In genomic region chr10:93039721-93040120, GRCh38 we compare ENCODE assay signal across 9 cellular contexts. TPM values are rescaled to one million over a fixed set of nuclear protein-coding genes. Genes with fewer than 3 reads are reported as not detected.
DNase-seq lines count a peak whose midpoint lies in the region; ATAC-seq, FAIRE-seq and TF ChIP-seq lines count a peak whose summit lies in the region.
"Had no signal": no experiment of that assay in that cellular context is flagged by ENCODE, and none has a peak within 500 bp of the region (broad histone marks: within the 10 kb centered on the region; RNA-seq: fewer than 3 reads in every experiment).

No MANE protein-coding gene starts in this region.

- 10 to 19% (median 15%) methylated on average over 3 of the region's 3 CpGs for WGBS in spleen, 5 donors
- WGBS in pancreas, 2 donors, result 70% methylated on average over 3 of the region's 3 CpGs

- intact Hi-C loops in left colon (cut with DNase I, micrococcal nuclease) (no loop called here), spleen (cut with DNase I; ENCODE audit: low total_unique reads) (no loop called here), pancreas (cut with DNase I) (no loop called here)

- TF ChIP-seq CTCF in DND-41 (IDR thresholded peaks at IDR 0.05; ENCODE audit: borderline replicate concordance, extremely low read depth, low read length, poor library complexity, severe bottlenecking) (peak; percentile 50), spleen (IDR thresholded peaks at IDR 0.05 in 8 of 11, conservative IDR thresholded peaks at IDR 0.05 in 3 of 11) (peak in 3 of 11 experiments; percentile 13 to 20 (median 19)), pancreas (IDR thresholded peaks at IDR 0.05) (no peak)

- H3K36me3 ChIP-seq in DND-41 (ENCODE audit: insufficient read depth, low read length) (no peaks in the 10 kb centered on the region), spleen (peaks cover 0 to 19% (median 0%) of the 10 kb centered on the region in 6 donors), pancreas (no peaks in the 10 kb centered on the region)

- no peak overlapping the region for H3K9ac ChIP-seq in DND-41 (ENCODE audit: low read depth, low read length)

- ATAC-seq in DND-41 (ENCODE audit: insufficient read depth, low read depth) (peak; percentile 33; the same call in 1 of the 3 replicates), left colon (peak; percentile 87), pancreas (no peak), GM18519 (IDR thresholded peaks at IDR 0.05; ENCODE audit: low FRiP score, unreplicated experiment) (no peak), GM21576 (IDR thresholded peaks at IDR 0.05; ENCODE audit: unreplicated experiment) (no peak)

- H3K27ac ChIP-seq in DND-41 (ENCODE audit: low read length) (no peak overlapping the region), spleen (no peak overlapping the region), pancreas (no peak overlapping the region)
- H3K27ac ChIP-seq: neutrophil had no signal

- H4K20me1 ChIP-seq in DND-41 (ENCODE audit: insufficient read depth, low read length), result no peaks in the 10 kb centered on the region

- H3K4me2 ChIP-seq in DND-41 (ENCODE audit: insufficient read depth, low read length), result no peak overlapping the region

- no peak overlapping the region for H3K4me3 ChIP-seq in DND-41 (ENCODE audit: low read depth in 1 of 2, low read length in 2 of 2)
- H3K4me3 ChIP-seq in spleen, result no peak overlapping the region
- no peak overlapping the region for H3K4me3 ChIP-seq in pancreas

- FAIRE-seq in pancreas (lab: Jason Lieb, UNC), result no peak

- no peak for TF ChIP-seq POLR2A in spleen (IDR thresholded peaks at IDR 0.05)

- no peaks in the 10 kb centered on the region for H3K79me2 ChIP-seq in DND-41 (ENCODE audit: insufficient read depth, low read length)

- no peak overlapping the region for H2AFZ ChIP-seq in DND-41 (ENCODE audit: low read depth, low read length)

- no peaks in the 10 kb centered on the region for H3K4me1 ChIP-seq in DND-41 (ENCODE audit: insufficient read depth, low read length)
- peaks cover 0 to 8% (median 0%) of the 10 kb centered on the region in 6 donors for H3K4me1 ChIP-seq in spleen
- H3K4me1 ChIP-seq in pancreas, result no peaks in the 10 kb centered on the region

- no peaks in the 10 kb centered on the region for H3K27me3 ChIP-seq in DND-41 (ENCODE audit: insufficient read depth, low read length, poor library complexity)
- H3K27me3 ChIP-seq in spleen (replicated peaks in 1 of 7), result no peaks in the 10 kb centered on the region
- H3K27me3 ChIP-seq in pancreas, result no peaks in the 10 kb centered on the region
- H3K27me3 ChIP-seq: neutrophil had no signal

- DNase-seq in DND-41 (no peak), HuH-7.5 (ENCODE audit: low spot score) (peak; percentile 39), UCSD-AML1 (lab: John Stamatoyannopoulos, UW; ENCODE audit: unreplicated experiment) (peak; percentile 41), left colon (no peak), spleen (no peak), pancreas (no peak)

- H3K9me3 ChIP-seq in DND-41 (ENCODE audit: insufficient read depth, low read length, severe bottlenecking) (no peaks in the 10 kb centered on the region), spleen (no peaks in the 10 kb centered on the region), pancreas (no peaks in the 10 kb centered on the region)
- H3K9me3 ChIP-seq: neutrophil had no signal

RNA-seq across cellular contexts. Expression of gene CYP26C1, which starts 20.9 kb away (rescaled TPM):
- total RNA-seq in left colon (under 1 TPM in 1 of 2 donors, not detected in 1; 0.14 TPM), spleen (1 to 10 TPM in 2 of 7 donors, under 1 TPM in 5; 0.23 to 1.3 (median 0.51) TPM), pancreas (under 1 TPM in 5 of 6 donors, not detected in 1; 0.08 to 0.17 (median 0.09) TPM)
- polyA plus RNA-seq in spleen (under 1 TPM; 0.04 to 0.13 (median 0.06) TPM), pancreas (under 1 TPM; 0.04 to 0.05 TPM)

RNA-seq across cellular contexts. Expression of gene CYP26A1, which starts 34.0 kb away (rescaled TPM):
- total RNA-seq in left colon, result not detected
- total RNA-seq in spleen, result under 1 TPM in 1 of 7 donors, not detected in 6; 0.20 TPM
- under 1 TPM; 0.03 to 0.22 (median 0.19) TPM for polyA plus RNA-seq in spleen
- not detected for total RNA-seq in pancreas
- under 1 TPM; 0.11 to 0.35 TPM for polyA plus RNA-seq in pancreas

Comparison
In these comparisons a context has a peak if more than half of its experiments do, and no peak if none do; other contexts are left out.
1. ATAC-seq: peak in DND-41 (single experiment) and left colon (single experiment); none in pancreas (0 of 4), GM18519 (single experiment) and GM21576 (single experiment).
2. DNase-seq: peak in HuH-7.5 (single experiment) and UCSD-AML1 (single experiment); none in DND-41 (single experiment), left colon (0 of 2), spleen (single experiment) and pancreas (0 of 6).